In genomic region chr21:8244723-8245641, GRCh38 we compare ENCODE assay signal across 8 cellular contexts.
DNase-seq lines count a peak whose midpoint lies in the region; ATAC-seq, FAIRE-seq and TF ChIP-seq lines count a peak whose summit lies in the region.
"Not testable (repeated sequence)": the region's sequence is repeated elsewhere in the genome, so short reads cannot be mapped to it uniquely, and the experiment has no call there.

No MANE protein-coding gene starts in this region.

- TF ChIP-seq POLR2A in A549 (IDR thresholded peaks at IDR 0.05; ENCODE audit: low read length), result not testable (repeated sequence)

- H3K9ac ChIP-seq in PC-3 (ENCODE audit: low read length), result not testable (repeated sequence)

- not testable (repeated sequence) for H3K4me1 Mint-ChIP-seq in central memory CD8-positive, alpha-beta T cell; naive thymus-derived CD4-positive, alpha-beta T cell

- not testable (repeated sequence) for TF ChIP-seq CTCF in A549 (IDR thresholded peaks at IDR 0.05); PC-3 (conservative IDR thresholded peaks at IDR 0.05; ENCODE audit: low read depth, low read length)

- H3K36me3 Mint-ChIP-seq in central memory CD8-positive, alpha-beta T cell (ENCODE audit: insufficient read depth); naive thymus-derived CD4-positive, alpha-beta T cell: not testable (repeated sequence)

- TF ChIP-seq RAD21 in A549 (conservative IDR thresholded peaks at IDR 0.05 in 1 of 2, IDR thresholded peaks at IDR 0.05 in 1 of 2), result not testable (repeated sequence)

- H3K27ac ChIP-seq in A549; PC-3 (ENCODE audit: low read length); naive thymus-derived CD4-positive, alpha-beta T cell (ENCODE audit: low read depth, low read length): not testable (repeated sequence)

- ATAC-seq in A549, result peak; percentile 92 to 96
- ATAC-seq in GM18909 (IDR thresholded peaks at IDR 0.05; ENCODE audit: poor library complexity, unreplicated experiment), result peak; percentile 43
- ATAC-seq in GM21447 (IDR thresholded peaks at IDR 0.05; ENCODE audit: unreplicated experiment), result peak; percentile 42
- peak; percentile 53 for ATAC-seq in HG02798 (IDR thresholded peaks at IDR 0.05; ENCODE audit: poor library complexity, unreplicated experiment)
- peak; percentile 36 for ATAC-seq in HG03139 (IDR thresholded peaks at IDR 0.05; ENCODE audit: unreplicated experiment)
- peak; percentile 50 for ATAC-seq in PC-3
- peak; percentile 48 for ATAC-seq in central memory CD8-positive, alpha-beta T cell (replicated peaks; ENCODE audit: extremely low read depth, poor library complexity, severe bottlenecking)
- peak; percentile 53 for ATAC-seq in naive thymus-derived CD4-positive, alpha-beta T cell

- not testable (repeated sequence) for H2AFZ ChIP-seq in PC-3 (ENCODE audit: low read length)

- not testable (repeated sequence) for DNase-seq in A549 (ENCODE audit: low read depth in 1 of 2, low spot score in 1 of 2); PC-3; central memory CD8-positive, alpha-beta T cell (ENCODE audit: low spot score in 2 of 2); naive thymus-derived CD4-positive, alpha-beta T cell

- H3K9me2 ChIP-seq in PC-3 (replicated peaks; ENCODE audit: low read length), result not testable (repeated sequence)

- not testable (repeated sequence) for TF ChIP-seq EP300 in A549 (IDR thresholded peaks at IDR 0.05)

- H3K4me3 Mint-ChIP-seq in central memory CD8-positive, alpha-beta T cell; naive thymus-derived CD4-positive, alpha-beta T cell: not testable (repeated sequence)

- POLR2A ChIA-PET in A549 (lab: Yijun Ruan, JAX); PC-3 (lab: Charles Lee; ENCODE audit: unreplicated experiment); naive thymus-derived CD4-positive, alpha-beta T cell (lab: Charles Lee): not testable (repeated sequence)

- not testable (repeated sequence) for H4K20me1 ChIP-seq in PC-3 (ENCODE audit: low read length)

- not testable (repeated sequence) for H3K9me3 ChIP-seq in A549; PC-3 (ENCODE audit: low read length); naive thymus-derived CD4-positive, alpha-beta T cell (ENCODE audit: control insufficient read depth in 2 of 3, low read length in 3 of 3)

- H3K4me2 ChIP-seq in A549; PC-3 (ENCODE audit: low read length): not testable (repeated sequence)

- H3K9me3 Mint-ChIP-seq in central memory CD8-positive, alpha-beta T cell; naive thymus-derived CD4-positive, alpha-beta T cell: not testable (repeated sequence)

- WGBS in A549 (ENCODE audit: missing lambda C conversion rate), result no CpG with 5 or more reads among the region's 49 CpGs

- BruUV-seq in PC-3 (replicated peaks; lab: Mats Ljungman, UMichigan), result not testable (repeated sequence)

- CTCF ChIA-PET in A549 (lab: Yijun Ruan, JAX); PC-3 (lab: Charles Lee); naive thymus-derived CD4-positive, alpha-beta T cell (lab: Charles Lee): not testable (repeated sequence)

- H3F3A ChIP-seq in PC-3 (ENCODE audit: low read length, unreplicated experiment), result not testable (repeated sequence)

- H3K27me3 ChIP-seq in PC-3 (ENCODE audit: low read length); naive thymus-derived CD4-positive, alpha-beta T cell (ENCODE audit: control insufficient read depth in 2 of 2, insufficient read depth in 2 of 2, low read length in 2 of 2): not testable (repeated sequence)

- H3K27ac Mint-ChIP-seq in central memory CD8-positive, alpha-beta T cell (ENCODE audit: low read depth); naive thymus-derived CD4-positive, alpha-beta T cell: not testable (repeated sequence)

- H3K36me3 ChIP-seq in PC-3 (ENCODE audit: low read depth, low read length); naive thymus-derived CD4-positive, alpha-beta T cell (ENCODE audit: control insufficient read depth in 2 of 3, insufficient read depth in 3 of 3, low read length in 3 of 3): not testable (repeated sequence)

- H3K4me1 ChIP-seq in A549; PC-3 (ENCODE audit: insufficient read depth, low read length); naive thymus-derived CD4-positive, alpha-beta T cell (ENCODE audit: control insufficient read depth in 2 of 2, insufficient read depth in 2 of 2, low read length in 2 of 2): not testable (repeated sequence)

- H3K4me3 ChIP-seq in A549; PC-3 (ENCODE audit: low read length); naive thymus-derived CD4-positive, alpha-beta T cell (ENCODE audit: low read length): not testable (repeated sequence)

- H3K79me2 ChIP-seq in PC-3 (ENCODE audit: low read length), result not testable (repeated sequence)

- intact Hi-C loops in PC-3 (cut with micrococcal nuclease); naive thymus-derived CD4-positive, alpha-beta T cell (cut with micrococcal nuclease): not testable (repeated sequence)

- not testable (repeated sequence) for FAIRE-seq in A549 (lab: Jason Lieb, UNC)

- H3K27me3 Mint-ChIP-seq in central memory CD8-positive, alpha-beta T cell; naive thymus-derived CD4-positive, alpha-beta T cell: not testable (repeated sequence)

Comparison
In these comparisons a context has a peak if more than half of its experiments do, and no peak if none do; other contexts are left out.
1. ATAC-seq: peak in every context shown above with its lines; median percentile 94 in A549; 53 in HG02798; 53 in naive thymus-derived CD4-positive, alpha-beta T cell; 50 in PC-3; 48 in central memory CD8-positive, alpha-beta T cell; 43 in GM18909; 42 in GM21447; 36 in HG03139.